ENCODE assay signal across 14 cellular contexts in the genomic region with DNA sequence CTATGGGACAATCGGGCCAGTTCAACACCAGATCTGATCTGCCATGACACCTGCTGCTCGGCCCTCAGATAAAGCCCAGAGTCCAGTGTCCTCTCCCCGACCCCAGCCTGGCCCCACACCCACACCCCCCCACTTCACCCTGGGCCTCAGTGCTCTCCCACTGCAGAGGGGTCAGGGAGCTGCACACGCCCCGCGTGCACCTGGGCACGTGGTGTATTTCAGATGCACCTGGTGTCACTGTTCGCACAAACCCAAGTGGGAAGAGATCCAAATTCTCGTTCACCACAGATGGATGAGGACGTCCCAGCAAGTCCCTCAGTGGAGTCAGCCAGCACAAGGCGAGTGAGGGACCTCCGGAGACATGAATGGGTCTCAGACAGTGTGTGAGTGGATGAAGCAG.
DNase-seq lines count a peak whose midpoint lies in the region; ATAC-seq lines count a peak whose summit lies in the region.
"Had no signal": no experiment of that assay in that cellular context is flagged by ENCODE, and none has a peak within 500 bp of the region (broad histone marks: within the 10 kb centered on the region; RNA-seq: fewer than 3 reads in every experiment).

No MANE protein-coding gene starts in this region.

- H3K9me3 Mint-ChIP-seq in stimulated activated naive CD8-positive, alpha-beta T cell treated with anti-CD3 and anti-CD28 coated beads, Interleukin-15, Interleukin-2, amounts not matched to agents 100 ng/mL and 50 ng/mL, for 24 hours, result no peaks in the 10 kb centered on the region
- no peaks in the 10 kb centered on the region for H3K9me3 Mint-ChIP-seq in activated T-helper 1 cell treated with anti-CD3 and anti-CD28 coated beads, Interleukin-12 subunit alpha, Interleukin-12 subunit beta, Interleukin-2, Interleukin-4 antibody, amounts not matched to agents 30 ng/mL and 10 ng/mL and 1 ng/mL, durations not matched to agents 14 hours and 24 hours and 36 hours
- no peaks in the 10 kb centered on the region for H3K9me3 Mint-ChIP-seq in memory B cell
- H3K9me3 Mint-ChIP-seq: brain, IgD-negative memory B cell had no signal

- H3K4me3 Mint-ChIP-seq in stimulated activated naive CD8-positive, alpha-beta T cell treated with anti-CD3 and anti-CD28 coated beads, Interleukin-15, Interleukin-2, amounts not matched to agents 100 ng/mL and 50 ng/mL, for 24 hours, result peak overlapping the region; percentile 73
- peak overlapping the region; percentile 70 for H3K4me3 Mint-ChIP-seq in activated T-helper 1 cell treated with anti-CD3 and anti-CD28 coated beads, Interleukin-12 subunit alpha, Interleukin-12 subunit beta, Interleukin-2, Interleukin-4 antibody, amounts not matched to agents 30 ng/mL and 10 ng/mL and 1 ng/mL, durations not matched to agents 14 hours and 24 hours and 36 hours
- peak overlapping the region; percentile 51 for H3K4me3 Mint-ChIP-seq in memory B cell
- H3K4me3 Mint-ChIP-seq: brain had no signal

- no peak for DNase-seq in stimulated activated naive CD8-positive, alpha-beta T cell treated with anti-CD3 and anti-CD28 coated beads, Interleukin-15, Interleukin-2, amounts not matched to agents 100 U/mL and 50 U/mL, for 24 hours
- no peak for DNase-seq in activated T-helper 1 cell treated with anti-CD3 and anti-CD28 coated beads, Interleukin-12 subunit alpha, Interleukin-12 subunit beta, Interleukin-2, Interleukin-4 antibody, amounts not matched to agents 30 ng/mL and 10 ng/mL and 1 ng/mL, durations not matched to agents 14 hours and 24 hours and 36 hours (ENCODE audit: low spot score)
- DNase-seq in memory B cell (ENCODE audit: low spot score in 2 of 2) (no peak), NCI-H1105 treated with DMSO at 0.1 percent for 48 hours (lab: John Stamatoyannopoulos, UW) (no peak), GOT3 (lab: John Stamatoyannopoulos, UW) (no peak)
- DNase-seq: NCI-H1930, SHP77 treated with DMSO at 0.1 percent for 48 hours, small intestine, thyroid gland had no signal

- no peak for ATAC-seq in stimulated activated naive CD8-positive, alpha-beta T cell treated with anti-CD3 and anti-CD28 coated beads, Interleukin-15, Interleukin-2, amounts not matched to agents 100 U/mL and 50 U/mL, for 24 hours
- no peak for ATAC-seq in memory B cell (ENCODE audit: low read depth)
- ATAC-seq in HG03039 (IDR thresholded peaks at IDR 0.05; ENCODE audit: unreplicated experiment), result no peak
- ATAC-seq: esophagus mucosa had no signal

- H3K27ac Mint-ChIP-seq in stimulated activated naive CD8-positive, alpha-beta T cell treated with anti-CD3 and anti-CD28 coated beads, Interleukin-15, Interleukin-2, amounts not matched to agents 100 ng/mL and 50 ng/mL, for 24 hours, result no peak overlapping the region
- peak overlapping the region; percentile 4 for H3K27ac Mint-ChIP-seq in activated T-helper 1 cell treated with anti-CD3 and anti-CD28 coated beads, Interleukin-12 subunit alpha, Interleukin-12 subunit beta, Interleukin-2, Interleukin-4 antibody, amounts not matched to agents 30 ng/mL and 10 ng/mL and 1 ng/mL, durations not matched to agents 14 hours and 24 hours and 36 hours
- no peak overlapping the region for H3K27ac Mint-ChIP-seq in memory B cell
- H3K27ac Mint-ChIP-seq: brain had no signal

- no peaks in the 10 kb centered on the region for H3K36me3 Mint-ChIP-seq in stimulated activated naive CD8-positive, alpha-beta T cell treated with anti-CD3 and anti-CD28 coated beads, Interleukin-15, Interleukin-2, amounts not matched to agents 100 ng/mL and 50 ng/mL, for 24 hours (ENCODE audit: low read depth)
- peaks cover 1% of the 10 kb centered on the region for H3K36me3 Mint-ChIP-seq in activated T-helper 1 cell treated with anti-CD3 and anti-CD28 coated beads, Interleukin-12 subunit alpha, Interleukin-12 subunit beta, Interleukin-2, Interleukin-4 antibody, amounts not matched to agents 30 ng/mL and 10 ng/mL and 1 ng/mL, durations not matched to agents 14 hours and 24 hours and 36 hours (ENCODE audit: low read depth)
- peaks cover 2% of the 10 kb centered on the region for H3K36me3 Mint-ChIP-seq in memory B cell
- H3K36me3 Mint-ChIP-seq: brain had no signal

- peaks cover 38% of the 10 kb centered on the region for H3K4me1 Mint-ChIP-seq in stimulated activated naive CD8-positive, alpha-beta T cell treated with anti-CD3 and anti-CD28 coated beads, Interleukin-15, Interleukin-2, amounts not matched to agents 100 ng/mL and 50 ng/mL, for 24 hours (ENCODE audit: low read depth)
- peaks cover 16% of the 10 kb centered on the region for H3K4me1 Mint-ChIP-seq in activated T-helper 1 cell treated with anti-CD3 and anti-CD28 coated beads, Interleukin-12 subunit alpha, Interleukin-12 subunit beta, Interleukin-2, Interleukin-4 antibody, amounts not matched to agents 30 ng/mL and 10 ng/mL and 1 ng/mL, durations not matched to agents 14 hours and 24 hours and 36 hours (ENCODE audit: low read depth)
- peaks cover 21% of the 10 kb centered on the region for H3K4me1 Mint-ChIP-seq in memory B cell

- peaks cover 17% of the 10 kb centered on the region for H3K27me3 Mint-ChIP-seq in stimulated activated naive CD8-positive, alpha-beta T cell treated with anti-CD3 and anti-CD28 coated beads, Interleukin-15, Interleukin-2, amounts not matched to agents 100 ng/mL and 50 ng/mL, for 24 hours
- H3K27me3 Mint-ChIP-seq in activated T-helper 1 cell treated with anti-CD3 and anti-CD28 coated beads, Interleukin-12 subunit alpha, Interleukin-12 subunit beta, Interleukin-2, Interleukin-4 antibody, amounts not matched to agents 30 ng/mL and 10 ng/mL and 1 ng/mL, durations not matched to agents 14 hours and 24 hours and 36 hours (ENCODE audit: insufficient read depth), result peaks cover 33% of the 10 kb centered on the region
- H3K27me3 Mint-ChIP-seq in memory B cell, result peaks cover 26% of the 10 kb centered on the region

- intact Hi-C loops in activated T-helper 1 cell treated with anti-CD3 and anti-CD28 coated beads, Interleukin-12 subunit alpha, Interleukin-12 subunit beta, Interleukin-2, Interleukin-4 antibody, amounts not matched to agents 30 ng/mL and 10 ng/mL and 1 ng/mL, durations not matched to agents 14 hours and 24 hours and 36 hours (cut with micrococcal nuclease), result loop anchor here (2.0 to 5.0 kb wide), 3 partner anchors 20 to 64 kb away; no protein-coding TSS in a partner anchor
